ENCODE assay signal across 27 cellular contexts in genomic region chr11:75424396-75424795, GRCh38. TPM values are rescaled to one million over a fixed set of nuclear protein-coding genes. Genes with fewer than 3 reads are reported as not detected.
DNase-seq lines count a peak whose midpoint lies in the region; ATAC-seq and TF ChIP-seq lines count a peak whose summit lies in the region.
"Had no signal": no experiment of that assay in that cellular context is flagged by ENCODE, and none has a peak within 500 bp of the region (broad histone marks: within the 10 kb centered on the region; RNA-seq: fewer than 3 reads in every experiment).

No MANE protein-coding gene starts in this region.

- H3K79me2 ChIP-seq in hepatocyte = no peaks in the 10 kb centered on the region

- WGBS in endodermal cell (ENCODE audit: insufficient coverage in 1 of 2, insufficient read length in 1 of 2), 2 experiments = 100% methylated on average over 1 of the region's 1 CpG; no CpG with 5 or more reads in 1 of the 2 experiments
- WGBS in hepatocyte (ENCODE audit: low lambda C conversion rate, missing lambda C conversion rate) = 90% methylated on average over 1 of the region's 1 CpG

- H3K9me2 ChIP-seq in hepatocyte (replicated peaks; ENCODE audit: insufficient read depth) = no peaks in the 10 kb centered on the region
- H3K9me2 ChIP-seq: SK-N-SH had no signal

- ATAC-seq in GM18870 (IDR thresholded peaks at IDR 0.05; ENCODE audit: unreplicated experiment) = no peak
- ATAC-seq in GM19328 (IDR thresholded peaks at IDR 0.05; ENCODE audit: unreplicated experiment) = no peak
- ATAC-seq: stimulated activated naive B cell treated with anti-CD40 and anti-IgM and Interleukin-4, amounts not matched to agents 10 μg/mL and 1 μg/mL and 100 μg/mL, for 72 hours had no signal

- DNase-seq in DMS79 (lab: John Stamatoyannopoulos, UW) (peak; percentile 74), endodermal cell (peak; percentile 55), myocyte (ENCODE audit: low read depth) (peak; percentile 82), foreskin fibroblast (no peak), hepatocyte (ENCODE audit: low spot score) (no peak)
- DNase-seq: activated CD4-positive, alpha-beta memory T cell treated with anti-CD3 and anti-CD28 coated beads, Interleukin-2, amount 10 ng/mL, durations not matched to agents 7 days and 5 days; activated CD4-positive, CD25-positive, alpha-beta regulatory T cell treated with anti-CD3 and anti-CD28 coated beads, Interleukin-2, amount 50 U/mL, for 72 hours; activated CD8-positive, alpha-beta memory T cell treated with anti-CD3 and anti-CD28 coated beads, Interleukin-2, amount 50 U/mL, for 48 hours; activated naive CD4-positive, alpha-beta T cell treated with anti-CD3 and anti-CD28 coated beads, Interleukin-2, amount 50 U/mL, for 16 hours; amniotic stem cell; C1 segment of cervical spinal cord; Calu3; esophagus squamous epithelium; NCI-H1694; NCI-H2171; NCI-H524; sigmoid colon; SK-N-SH; stimulated activated CD4-positive, alpha-beta T cell treated with anti-CD3 and anti-CD28 coated beads, Interleukin-15, amount 100 ng/mL, for 24 hours; stimulated activated naive B cell treated with anti-CD40 and anti-IgM and Interleukin-4, amounts not matched to agents 10 μg/mL and 1 μg/mL and 100 μg/mL, for 72 hours had no signal

- peaks cover 18% of the 10 kb centered on the region for H3K4me1 Mint-ChIP-seq in endodermal cell

- H3K27ac ChIP-seq in BLaER1 = no peak overlapping the region
- peak overlapping the region; percentile 7 for H3K27ac ChIP-seq in endodermal cell (ENCODE audit: low read depth, low read length)
- no peak overlapping the region for H3K27ac ChIP-seq in hepatocyte
- H3K27ac ChIP-seq: coronary artery, esophagus squamous epithelium, sigmoid colon, suprapubic skin had no signal

- peaks cover 48% of the 10 kb centered on the region; the same call in 1 of the 2 replicates for H4K20me1 ChIP-seq in BLaER1
- H4K20me1 ChIP-seq in hepatocyte (ENCODE audit: insufficient read depth, poor library complexity, severe bottlenecking) = no peaks in the 10 kb centered on the region

- TF ChIP-seq CTCF in endodermal cell (conservative IDR thresholded peaks at IDR 0.05) = no peak
- TF ChIP-seq CTCF in foreskin fibroblast (IDR thresholded peaks at IDR 0.05; ENCODE audit: low read depth, low read length) = no peak
- no peak for TF ChIP-seq CTCF in hepatocyte (IDR thresholded peaks at IDR 0.05; ENCODE audit: poor library complexity)

- peaks cover 13% of the 10 kb centered on the region for H3K9me3 Mint-ChIP-seq in endodermal cell

- H3K36me3 ChIP-seq in BLaER1 (peaks cover 60% of the 10 kb centered on the region), endodermal cell (ENCODE audit: control insufficient read depth, insufficient read depth, low read length) (peaks cover 9% of the 10 kb centered on the region), hepatocyte (replicated peaks; ENCODE audit: insufficient read depth, low read depth) (no peaks in the 10 kb centered on the region)

- no peak overlapping the region for H3K4me3 Mint-ChIP-seq in endodermal cell
- H3K4me3 Mint-ChIP-seq: activated CD4-positive, alpha-beta memory T cell treated with anti-CD3 and anti-CD28 coated beads, Interleukin-2, amount 10 ng/mL, durations not matched to agents 7 days and 5 days; nephron; stimulated activated naive B cell treated with anti-CD40 and anti-IgM and Interleukin-4, amounts not matched to agents 10 μg/mL and 1 μg/mL and 100 μg/mL, for 72 hours; T-helper 1 cell treated with Interleukin-12 subunit alpha and Interleukin-12 subunit beta and Interleukin-4 antibody, amounts not matched to agents 30 μg/mL and 1 μg/mL, for 36 hours had no signal

- H3K4me2 ChIP-seq in BLaER1 = peak overlapping the region; percentile 20; the same call in 1 of the 2 replicates
- H3K4me2 ChIP-seq in hepatocyte = no peak overlapping the region
- H3K4me2 ChIP-seq: SK-N-SH had no signal

- peaks cover 23% of the 10 kb centered on the region for H3K27me3 Mint-ChIP-seq in endodermal cell (ENCODE audit: insufficient read depth)

- peaks cover 15% of the 10 kb centered on the region for H3K36me3 Mint-ChIP-seq in endodermal cell (ENCODE audit: low read depth)

- H3K4me3 ChIP-seq in BLaER1 (no peak overlapping the region), endodermal cell (ENCODE audit: low read length) (no peak overlapping the region), foreskin fibroblast (ENCODE audit: low read depth in 1 of 2, low read length in 2 of 2) (no peak overlapping the region), hepatocyte (no peak overlapping the region)
- H3K4me3 ChIP-seq: coronary artery, esophagus squamous epithelium, sigmoid colon, suprapubic skin had no signal

- H3K4me1 ChIP-seq in BLaER1 (peaks cover 14% of the 10 kb centered on the region), endodermal cell (ENCODE audit: control insufficient read depth, insufficient read depth, low read length) (peaks cover 13% of the 10 kb centered on the region), hepatocyte (ENCODE audit: insufficient read depth) (peaks cover 30% of the 10 kb centered on the region)

- H3K9ac ChIP-seq in BLaER1 (no peak overlapping the region), endodermal cell (ENCODE audit: extremely low read depth, low read length, poor library complexity, severe bottlenecking) (no peak overlapping the region)
- H3K9ac ChIP-seq: SK-N-SH had no signal

- H3K27ac Mint-ChIP-seq in endodermal cell = no peak overlapping the region
- H3K27ac Mint-ChIP-seq: activated CD4-positive, alpha-beta memory T cell treated with anti-CD3 and anti-CD28 coated beads, Interleukin-2, amount 10 ng/mL, durations not matched to agents 7 days and 5 days; nephron; stimulated activated naive B cell treated with anti-CD40 and anti-IgM and Interleukin-4, amounts not matched to agents 10 μg/mL and 1 μg/mL and 100 μg/mL, for 72 hours; T-helper 1 cell treated with Interleukin-12 subunit alpha and Interleukin-12 subunit beta and Interleukin-4 antibody, amounts not matched to agents 30 μg/mL and 1 μg/mL, for 36 hours had no signal

- peaks cover 29% of the 10 kb centered on the region for H3K27me3 ChIP-seq in BLaER1
- peaks cover 13% of the 10 kb centered on the region for H3K27me3 ChIP-seq in endodermal cell (ENCODE audit: control insufficient read depth, insufficient read depth, low read length, poor library complexity, severe bottlenecking)
- peaks cover 7% of the 10 kb centered on the region for H3K27me3 ChIP-seq in hepatocyte

- H2AFZ ChIP-seq in hepatocyte = no peak overlapping the region

- H3K9me3 ChIP-seq in BLaER1 = peaks cover 7% of the 10 kb centered on the region; the same call in 1 of the 2 replicates
- H3K9me3 ChIP-seq in endodermal cell (ENCODE audit: control insufficient read depth, low read length) = peaks cover 8% of the 10 kb centered on the region
- peaks cover 3% of the 10 kb centered on the region for H3K9me3 ChIP-seq in hepatocyte (ENCODE audit: low read depth)
- H3K9me3 ChIP-seq: esophagus squamous epithelium, SK-N-SH, suprapubic skin had no signal

RNA-seq across cellular contexts. Expression of gene KLHL35, which starts 8.6 kb away (rescaled TPM):
- total RNA-seq in endodermal cell (under 1 TPM in 1 of 2 donors, not detected in 1; 0.48 TPM), myocyte (2.6 and 4.6 TPM in 2 replicates), hepatocyte (0.63 and 0.88 TPM in 2 replicates)
- 17.5 TPM for polyA plus RNA-seq in endodermal cell (2013, experiment 1 of 2)
- polyA plus RNA-seq in endodermal cell (2013, experiment 2 of 2) = 13.2 TPM
- 5.6 TPM for polyA plus RNA-seq in myocyte (2012)
- 1.7 and 3.2 TPM in 2 replicates for polyA plus RNA-seq in hepatocyte

RNA-seq across cellular contexts. Expression of gene RPS3, which starts 25.1 kb away (rescaled TPM):
- 1,000 to 10,000 TPM; 2,923 to 3,877 TPM for total RNA-seq in endodermal cell
- polyA plus RNA-seq in endodermal cell (2013, experiment 1 of 2) = 3,185 TPM
- 3,073 TPM for polyA plus RNA-seq in endodermal cell (2013, experiment 2 of 2)
- 652 and 822 TPM in 2 replicates for total RNA-seq in myocyte
- polyA plus RNA-seq in myocyte (2012) = 1,922 TPM
- total RNA-seq in hepatocyte = 1,201 and 1,418 TPM in 2 replicates
- 1,042 and 1,094 TPM in 2 replicates for polyA plus RNA-seq in hepatocyte

Comparison
In these comparisons a context has a peak if more than half of its experiments do, and no peak if none do; other contexts are left out.
1. DNase-seq: peak in DMS79 (single experiment), endodermal cell (single experiment) and myocyte (single experiment); none in foreskin fibroblast (0 of 2) and hepatocyte (single experiment).